29 cellular contexts compared by ENCODE assay signal in genomic region chr2:122209377-122209776, GRCh38.
"Had no signal": no experiment of that assay in that cellular context is flagged by ENCODE, and none has a peak within 500 bp of the region (broad histone marks: within the 10 kb centered on the region; RNA-seq: fewer than 3 reads in every experiment).

No MANE protein-coding gene starts in this region.

- H3K36me3 Mint-ChIP-seq: stimulated activated effector memory CD8-positive, alpha-beta T cell treated with anti-CD3 and anti-CD28 coated beads, Interleukin-12 subunit alpha, Interleukin-12 subunit beta, amount 100 ng/mL, for 72 hours; stimulated activated memory B cell treated with anti-CD40 and anti-IgM and Interleukin-4, amounts not matched to agents 10 μg/mL and 1 μg/mL and 100 μg/mL, for 72 hours; stimulated activated naive B cell treated with anti-CD40 and anti-IgM and Interleukin-4, amounts not matched to agents 10 μg/mL and 1 μg/mL and 100 μg/mL, for 72 hours; type B pancreatic cell had no signal

- H3K9me3 ChIP-seq: stomach, suprapubic skin, testis, thoracic aorta, thyroid gland, tibial artery, tibial nerve, transverse colon, upper lobe of left lung, upper lobe of right lung, uterus, vagina had no signal

- H3K4me3 Mint-ChIP-seq: stimulated activated effector memory CD8-positive, alpha-beta T cell treated with anti-CD3 and anti-CD28 coated beads, Interleukin-12 subunit alpha, Interleukin-12 subunit beta, amount 100 ng/mL, for 72 hours; stimulated activated memory B cell treated with anti-CD40 and anti-IgM and Interleukin-4, amounts not matched to agents 10 μg/mL and 1 μg/mL and 100 μg/mL, for 72 hours; stimulated activated naive B cell treated with anti-CD40 and anti-IgM and Interleukin-4, amounts not matched to agents 10 μg/mL and 1 μg/mL and 100 μg/mL, for 72 hours; stimulated activated naive CD8-positive, alpha-beta T cell treated with anti-CD3 and anti-CD28 coated beads, Interleukin-15, amount 100 ng/mL, for 72 hours; stimulated activated naive CD8-positive, alpha-beta T cell treated with anti-CD3 and anti-CD28 coated beads, Interleukin-15, Interleukin-2, amounts not matched to agents 100 ng/mL and 50 ng/mL, for 24 hours; type B pancreatic cell had no signal

- H3K27ac Mint-ChIP-seq: stimulated activated effector memory CD8-positive, alpha-beta T cell treated with anti-CD3 and anti-CD28 coated beads, Interleukin-12 subunit alpha, Interleukin-12 subunit beta, amount 100 ng/mL, for 72 hours; stimulated activated memory B cell treated with anti-CD40 and anti-IgM and Interleukin-4, amounts not matched to agents 10 μg/mL and 1 μg/mL and 100 μg/mL, for 72 hours; stimulated activated naive B cell treated with anti-CD40 and anti-IgM and Interleukin-4, amounts not matched to agents 10 μg/mL and 1 μg/mL and 100 μg/mL, for 72 hours; stimulated activated naive CD8-positive, alpha-beta T cell treated with anti-CD3 and anti-CD28 coated beads, Interleukin-15, Interleukin-2, amounts not matched to agents 100 ng/mL and 50 ng/mL, for 24 hours; type B pancreatic cell had no signal

- H3K36me3 ChIP-seq: stomach, suprapubic skin, thoracic aorta, thyroid gland, tibial artery, tibial nerve, transverse colon, upper lobe of left lung, upper lobe of right lung, uterus, vagina had no signal

- H3K27ac ChIP-seq: stomach, suprapubic skin, testis, thoracic aorta, thyroid gland, tibial artery, tibial nerve, transverse colon, upper lobe of left lung, upper lobe of right lung, uterus, vagina had no signal

- DNase-seq: stimulated activated CD4-positive, alpha-beta T cell treated with anti-CD3 and anti-CD28 coated beads, Interleukin-2, amount 100 ng/mL, for 48 hours; stimulated activated CD4-positive, alpha-beta T cell treated with anti-CD3 and anti-CD28 coated beads, Interleukin-4, amount 100 ng/mL, for 1 hour; stimulated activated CD4-positive, alpha-beta T cell treated with anti-CD3 and anti-CD28 coated beads, Interleukin-4, amount 100 ng/mL, for 24 hours; stimulated activated CD4-positive, alpha-beta T cell treated with anti-CD3 and anti-CD28 coated beads, Interleukin-4, amount 100 ng/mL, for 4 hours; stimulated activated CD8-positive, alpha-beta memory T cell treated with anti-CD3 and anti-CD28 coated beads, Interleukin-4, amount 100 ng/mL, for 48 hours; stimulated activated naive B cell treated with anti-CD40 and anti-IgM and Interleukin-4, amounts not matched to agents 10 μg/mL and 1 μg/mL and 100 μg/mL, for 72 hours; stimulated activated naive CD4-positive, alpha-beta T cell; stimulated activated naive CD4-positive, alpha-beta T cell treated with Interleukin-2 at 50 U/mL for 16 hours; stimulated activated naive CD8-positive, alpha-beta T cell treated with anti-CD3 and anti-CD28 coated beads, Interleukin-15, amount 100 ng/mL, for 72 hours; stimulated activated naive CD8-positive, alpha-beta T cell treated with anti-CD3 and anti-CD28 coated beads, Interleukin-15, Interleukin-2, amounts not matched to agents 100 U/mL and 50 U/mL, for 24 hours; stomach; substantia nigra; testis; thyroid gland; tibial artery; transverse colon; trophoblast cell; upper lobe of left lung; upper lobe of right lung; uterus had no signal

- H3K9me3 Mint-ChIP-seq: stimulated activated effector memory CD8-positive, alpha-beta T cell treated with anti-CD3 and anti-CD28 coated beads, Interleukin-12 subunit alpha, Interleukin-12 subunit beta, amount 100 ng/mL, for 72 hours; stimulated activated memory B cell treated with anti-CD40 and anti-IgM and Interleukin-4, amounts not matched to agents 10 μg/mL and 1 μg/mL and 100 μg/mL, for 72 hours; stimulated activated naive CD8-positive, alpha-beta T cell treated with anti-CD3 and anti-CD28 coated beads, Interleukin-15, amount 100 ng/mL, for 72 hours; stimulated activated naive CD8-positive, alpha-beta T cell treated with anti-CD3 and anti-CD28 coated beads, Interleukin-15, Interleukin-2, amounts not matched to agents 100 ng/mL and 50 ng/mL, for 24 hours; type B pancreatic cell had no signal

- H3K4me3 ChIP-seq: stomach, suprapubic skin, testis, thoracic aorta, thyroid gland, tibial artery, tibial nerve, transverse colon, upper lobe of left lung, upper lobe of right lung, uterus, vagina had no signal

- H3K4me1 Mint-ChIP-seq: stimulated activated effector memory CD8-positive, alpha-beta T cell treated with anti-CD3 and anti-CD28 coated beads, Interleukin-12 subunit alpha, Interleukin-12 subunit beta, amount 100 ng/mL, for 72 hours; stimulated activated memory B cell treated with anti-CD40 and anti-IgM and Interleukin-4, amounts not matched to agents 10 μg/mL and 1 μg/mL and 100 μg/mL, for 72 hours; stimulated activated naive B cell treated with anti-CD40 and anti-IgM and Interleukin-4, amounts not matched to agents 10 μg/mL and 1 μg/mL and 100 μg/mL, for 72 hours; stimulated activated naive CD8-positive, alpha-beta T cell treated with anti-CD3 and anti-CD28 coated beads, Interleukin-15, amount 100 ng/mL, for 72 hours had no signal

- ATAC-seq: stimulated activated effector memory CD8-positive, alpha-beta T cell treated with anti-CD3 and anti-CD28 coated beads, Interleukin-12 subunit alpha, Interleukin-12 subunit beta, amount 100 ng/mL, for 72 hours; stimulated activated memory B cell treated with anti-CD40 and anti-IgM and Interleukin-4, amounts not matched to agents 10 μg/mL and 1 μg/mL and 100 μg/mL, for 72 hours; stimulated activated naive B cell treated with anti-CD40 and anti-IgM and Interleukin-4, amounts not matched to agents 10 μg/mL and 1 μg/mL and 100 μg/mL, for 72 hours; stimulated activated naive CD8-positive, alpha-beta T cell treated with anti-CD3 and anti-CD28 coated beads, Interleukin-15, amount 100 ng/mL, for 72 hours; stimulated activated naive CD8-positive, alpha-beta T cell treated with anti-CD3 and anti-CD28 coated beads, Interleukin-15, Interleukin-2, amounts not matched to agents 100 U/mL and 50 U/mL, for 24 hours; upper lobe of right lung had no signal

- FAIRE-seq: urothelium cell line had no signal

- H3K27me3 Mint-ChIP-seq: stimulated activated memory B cell treated with anti-CD40 and anti-IgM and Interleukin-4, amounts not matched to agents 10 μg/mL and 1 μg/mL and 100 μg/mL, for 72 hours; stimulated activated naive B cell treated with anti-CD40 and anti-IgM and Interleukin-4, amounts not matched to agents 10 μg/mL and 1 μg/mL and 100 μg/mL, for 72 hours; stimulated activated naive CD8-positive, alpha-beta T cell treated with anti-CD3 and anti-CD28 coated beads, Interleukin-15, amount 100 ng/mL, for 72 hours; stimulated activated naive CD8-positive, alpha-beta T cell treated with anti-CD3 and anti-CD28 coated beads, Interleukin-15, Interleukin-2, amounts not matched to agents 100 ng/mL and 50 ng/mL, for 24 hours had no signal

- H3K27me3 ChIP-seq: stomach, suprapubic skin, testis, thyroid gland, tibial artery, tibial nerve, transverse colon, upper lobe of left lung, upper lobe of right lung, uterus, vagina had no signal

- H3K4me1 ChIP-seq: stomach, suprapubic skin, thyroid gland, tibial artery, tibial nerve, transverse colon, upper lobe of left lung, upper lobe of right lung, uterus, vagina had no signal
